In the genomic region with DNA sequence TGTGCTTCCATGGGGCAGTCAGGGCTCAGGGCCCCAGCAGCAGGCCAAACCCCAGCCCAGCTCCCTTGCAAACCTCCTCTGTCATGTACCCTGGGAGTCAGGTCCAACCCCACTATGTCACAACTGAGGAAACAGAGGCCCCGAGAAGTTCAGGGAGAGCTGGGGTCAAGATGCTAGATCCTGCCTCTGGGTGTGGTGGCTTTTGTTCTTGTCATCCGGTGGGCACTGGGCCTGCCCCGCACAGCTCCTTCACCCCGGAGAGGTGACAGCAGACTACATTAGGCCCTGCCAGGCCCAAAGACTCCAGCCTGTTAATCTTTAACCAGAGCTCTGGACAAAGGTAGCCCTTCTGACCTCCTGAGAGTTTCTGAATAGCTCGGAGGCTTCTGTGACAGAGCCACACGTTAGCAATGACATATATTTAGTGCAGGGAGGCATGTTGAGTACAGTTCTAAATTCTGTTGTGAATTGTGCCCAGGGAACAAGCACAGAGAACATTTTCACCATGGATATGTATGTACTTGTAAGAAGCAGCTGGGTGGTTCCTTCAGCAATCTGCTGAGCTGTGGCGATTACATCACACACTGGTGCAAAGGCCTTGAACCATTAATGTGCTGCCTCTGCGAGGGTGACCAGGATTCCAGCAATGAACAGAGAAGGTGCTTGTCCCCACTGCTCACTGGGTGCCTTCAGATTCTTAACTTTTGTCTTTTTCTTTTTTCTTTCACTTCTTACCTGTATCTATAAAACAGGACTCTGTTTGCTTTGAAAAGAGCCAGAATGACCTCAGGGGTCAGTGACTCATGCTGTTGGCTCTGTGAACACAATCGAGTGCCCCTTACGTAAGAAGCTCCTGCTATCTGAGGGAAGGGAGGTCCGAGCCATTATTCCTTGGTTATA, we compare ENCODE assay signal across 1 cellular context.
A peak's percentile ranks its signal among the peaks of the same experiment; 100 is the strongest.
TF ChIP-seq lines count a peak whose summit lies in the region.

No MANE protein-coding gene starts in this region.

TF ChIP-seq in HepG2, 621 proteins besides CTCF, POLR2A, EP300 and RAD21 (continued from another document and continues in another):
- TF ChIP-seq, protein P1, sequence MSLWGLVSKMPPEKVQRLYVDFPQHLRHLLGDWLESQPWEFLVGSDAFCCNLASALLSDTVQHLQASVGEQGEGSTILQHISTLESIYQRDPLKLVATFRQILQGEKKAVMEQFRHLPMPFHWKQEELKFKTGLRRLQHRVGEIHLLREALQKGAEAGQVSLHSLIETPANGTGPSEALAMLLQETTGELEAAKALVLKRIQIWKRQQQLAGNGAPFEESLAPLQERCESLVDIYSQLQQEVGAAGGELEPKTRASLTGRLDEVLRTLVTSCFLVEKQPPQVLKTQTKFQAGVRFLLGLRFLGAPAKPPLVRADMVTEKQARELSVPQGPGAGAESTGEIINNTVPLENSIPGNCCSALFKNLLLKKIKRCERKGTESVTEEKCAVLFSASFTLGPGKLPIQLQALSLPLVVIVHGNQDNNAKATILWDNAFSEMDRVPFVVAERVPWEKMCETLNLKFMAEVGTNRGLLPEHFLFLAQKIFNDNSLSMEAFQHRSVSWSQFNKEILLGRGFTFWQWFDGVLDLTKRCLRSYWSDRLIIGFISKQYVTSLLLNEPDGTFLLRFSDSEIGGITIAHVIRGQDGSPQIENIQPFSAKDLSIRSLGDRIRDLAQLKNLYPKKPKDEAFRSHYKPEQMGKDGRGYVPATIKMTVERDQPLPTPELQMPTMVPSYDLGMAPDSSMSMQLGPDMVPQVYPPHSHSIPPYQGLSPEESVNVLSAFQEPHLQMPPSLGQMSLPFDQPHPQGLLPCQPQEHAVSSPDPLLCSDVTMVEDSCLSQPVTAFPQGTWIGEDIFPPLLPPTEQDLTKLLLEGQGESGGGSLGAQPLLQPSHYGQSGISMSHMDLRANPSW (CRISPR knock-in tag; IDR thresholded peaks at IDR 0.05; ENCODE audit: borderline replicate concordance), result peak; percentile 33; the same call in 1 of the 2 replicates
- TF ChIP-seq ATF2 (CRISPR knock-in tag; IDR thresholded peaks at IDR 0.05) (peak; percentile 70; the same call in 1 of the 2 replicates), ZNF12 (CRISPR knock-in tag; IDR thresholded peaks at IDR 0.05) (0 out of 2 replicates have a peak, but pooled peaks have one; percentile 41), ZNF224 (CRISPR knock-in tag; IDR thresholded peaks at IDR 0.05) (no peak), MAFK (conservative IDR thresholded peaks at IDR 0.05 in 1 of 2, IDR thresholded peaks at IDR 0.05 in 1 of 2; ENCODE audit: low read length in 2 of 2) (no peak), KLF15 (CRISPR knock-in tag; IDR thresholded peaks at IDR 0.05; ENCODE audit: borderline replicate concordance) (no peak; the same call in 1 of the 2 replicates), POLR2AphosphoS5 (IDR thresholded peaks at IDR 0.05; ENCODE audit: low read depth, low read length) (peak; percentile 75), TAF1 (CRISPR knock-in tag; IDR thresholded peaks at IDR 0.05) (peak; percentile 83), ZNF281 (CRISPR knock-in tag; IDR thresholded peaks at IDR 0.05; ENCODE audit: borderline replicate concordance) (peak; percentile 42; the same call in 1 of the 2 replicates), ZNF343 (CRISPR knock-in tag; IDR thresholded peaks at IDR 0.05) (no peak), U2AF2 (IDR thresholded peaks at IDR 0.05; ENCODE audit: low read depth, low read length) (no peak), ZNF550 (CRISPR knock-in tag; IDR thresholded peaks at IDR 0.05; ENCODE audit: borderline replicate concordance) (no peak), MBNL3 (CRISPR knock-in tag; conservative IDR thresholded peaks at IDR 0.05) (no peak), ZBTB7B (CRISPR knock-in tag; IDR thresholded peaks at IDR 0.05) (peak; percentile 89), NR1H2 (CRISPR knock-in tag; IDR thresholded peaks at IDR 0.05; ENCODE audit: borderline replicate concordance, low read depth) (no peak), ZNF362 (CRISPR knock-in tag; IDR thresholded peaks at IDR 0.05; ENCODE audit: borderline replicate concordance) (peak; percentile 30; the same call in 1 of the 2 replicates), PLSCR1 (CRISPR knock-in tag; IDR thresholded peaks at IDR 0.05; ENCODE audit: borderline replicate concordance) (no peak), ZNF713 (CRISPR knock-in tag; IDR thresholded peaks at IDR 0.05) (no peak), NFE2L2 (IDR thresholded peaks at IDR 0.05; ENCODE audit: low read length) (no peak), TGIF2 (CRISPR knock-in tag; IDR thresholded peaks at IDR 0.05) (0 out of 2 replicates have a peak, but pooled peaks have one; percentile 30), ZNF577 (CRISPR knock-in tag; IDR thresholded peaks at IDR 0.05; ENCODE audit: borderline replicate concordance, low read depth) (no peak), ZNF235 (CRISPR knock-in tag; IDR thresholded peaks at IDR 0.05; ENCODE audit: borderline replicate concordance) (0 out of 2 replicates have a peak, but pooled peaks have one; percentile 72), ZNF704 (CRISPR knock-in tag; IDR thresholded peaks at IDR 0.05; ENCODE audit: borderline replicate concordance) (no peak; the same call in 1 of the 2 replicates), ISL2 (CRISPR knock-in tag; IDR thresholded peaks at IDR 0.05) (peak; percentile 54), BRD4 (CRISPR knock-in tag; IDR thresholded peaks at IDR 0.05) (peak; percentile 90), TRIM22 (IDR thresholded peaks at IDR 0.05) (no peak), NRL (CRISPR knock-in tag; IDR thresholded peaks at IDR 0.05; ENCODE audit: borderline replicate concordance) (peak; percentile 19; the same call in 1 of the 2 replicates), KMT2B (CRISPR knock-in tag; IDR thresholded peaks at IDR 0.05) (peak; percentile 46; the same call in 1 of the 2 replicates), SOX6 (IDR thresholded peaks at IDR 0.05) (no peak), SOX6 (CRISPR knock-in tag; IDR thresholded peaks at IDR 0.05) (peak; percentile 95), ZFP36L1 (CRISPR knock-in tag; IDR thresholded peaks at IDR 0.05) (peak; percentile 33; the same call in 1 of the 2 replicates), CREM (IDR thresholded peaks at IDR 0.05) (peak; percentile 76), CREM (CRISPR knock-in tag; IDR thresholded peaks at IDR 0.05) (no peak), ZNF232 (CRISPR knock-in tag; IDR thresholded peaks at IDR 0.05; ENCODE audit: borderline replicate concordance) (peak; percentile 89; the same call in 1 of the 2 replicates)
- TF ChIP-seq, protein P2, sequence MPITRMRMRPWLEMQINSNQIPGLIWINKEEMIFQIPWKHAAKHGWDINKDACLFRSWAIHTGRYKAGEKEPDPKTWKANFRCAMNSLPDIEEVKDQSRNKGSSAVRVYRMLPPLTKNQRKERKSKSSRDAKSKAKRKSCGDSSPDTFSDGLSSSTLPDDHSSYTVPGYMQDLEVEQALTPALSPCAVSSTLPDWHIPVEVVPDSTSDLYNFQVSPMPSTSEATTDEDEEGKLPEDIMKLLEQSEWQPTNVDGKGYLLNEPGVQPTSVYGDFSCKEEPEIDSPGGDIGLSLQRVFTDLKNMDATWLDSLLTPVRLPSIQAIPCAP (CRISPR knock-in tag; IDR thresholded peaks at IDR 0.05; ENCODE audit: low read depth), result 0 out of 2 replicates have a peak, but pooled peaks have one; percentile 54
- TF ChIP-seq, protein P3, sequence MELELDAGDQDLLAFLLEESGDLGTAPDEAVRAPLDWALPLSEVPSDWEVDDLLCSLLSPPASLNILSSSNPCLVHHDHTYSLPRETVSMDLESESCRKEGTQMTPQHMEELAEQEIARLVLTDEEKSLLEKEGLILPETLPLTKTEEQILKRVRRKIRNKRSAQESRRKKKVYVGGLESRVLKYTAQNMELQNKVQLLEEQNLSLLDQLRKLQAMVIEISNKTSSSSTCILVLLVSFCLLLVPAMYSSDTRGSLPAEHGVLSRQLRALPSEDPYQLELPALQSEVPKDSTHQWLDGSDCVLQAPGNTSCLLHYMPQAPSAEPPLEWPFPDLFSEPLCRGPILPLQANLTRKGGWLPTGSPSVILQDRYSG (CRISPR knock-in tag; IDR thresholded peaks at IDR 0.05), result 0 out of 2 replicates have a peak, but pooled peaks have one; percentile 38
- TF ChIP-seq, protein P4, sequence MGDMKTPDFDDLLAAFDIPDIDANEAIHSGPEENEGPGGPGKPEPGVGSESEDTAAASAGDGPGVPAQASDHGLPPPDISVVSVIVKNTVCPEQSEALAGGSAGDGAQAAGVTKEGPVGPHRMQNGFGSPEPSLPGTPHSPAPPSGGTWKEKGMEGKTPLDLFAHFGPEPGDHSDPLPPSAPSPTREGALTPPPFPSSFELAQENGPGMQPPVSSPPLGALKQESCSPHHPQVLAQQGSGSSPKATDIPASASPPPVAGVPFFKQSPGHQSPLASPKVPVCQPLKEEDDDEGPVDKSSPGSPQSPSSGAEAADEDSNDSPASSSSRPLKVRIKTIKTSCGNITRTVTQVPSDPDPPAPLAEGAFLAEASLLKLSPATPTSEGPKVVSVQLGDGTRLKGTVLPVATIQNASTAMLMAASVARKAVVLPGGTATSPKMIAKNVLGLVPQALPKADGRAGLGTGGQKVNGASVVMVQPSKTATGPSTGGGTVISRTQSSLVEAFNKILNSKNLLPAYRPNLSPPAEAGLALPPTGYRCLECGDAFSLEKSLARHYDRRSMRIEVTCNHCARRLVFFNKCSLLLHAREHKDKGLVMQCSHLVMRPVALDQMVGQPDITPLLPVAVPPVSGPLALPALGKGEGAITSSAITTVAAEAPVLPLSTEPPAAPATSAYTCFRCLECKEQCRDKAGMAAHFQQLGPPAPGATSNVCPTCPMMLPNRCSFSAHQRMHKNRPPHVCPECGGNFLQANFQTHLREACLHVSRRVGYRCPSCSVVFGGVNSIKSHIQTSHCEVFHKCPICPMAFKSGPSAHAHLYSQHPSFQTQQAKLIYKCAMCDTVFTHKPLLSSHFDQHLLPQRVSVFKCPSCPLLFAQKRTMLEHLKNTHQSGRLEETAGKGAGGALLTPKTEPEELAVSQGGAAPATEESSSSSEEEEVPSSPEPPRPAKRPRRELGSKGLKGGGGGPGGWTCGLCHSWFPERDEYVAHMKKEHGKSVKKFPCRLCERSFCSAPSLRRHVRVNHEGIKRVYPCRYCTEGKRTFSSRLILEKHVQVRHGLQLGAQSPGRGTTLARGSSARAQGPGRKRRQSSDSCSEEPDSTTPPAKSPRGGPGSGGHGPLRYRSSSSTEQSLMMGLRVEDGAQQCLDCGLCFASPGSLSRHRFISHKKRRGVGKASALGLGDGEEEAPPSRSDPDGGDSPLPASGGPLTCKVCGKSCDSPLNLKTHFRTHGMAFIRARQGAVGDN (CRISPR knock-in tag; IDR thresholded peaks at IDR 0.05), result peak; percentile 98
